26 cellular contexts compared by ENCODE assay signal in genomic region chr2:74244286-74244685, GRCh38.
"Had no signal": no experiment of that assay in that cellular context is flagged by ENCODE, and none has a peak within 500 bp of the region (broad histone marks: within the 10 kb centered on the region; RNA-seq: fewer than 3 reads in every experiment).

No MANE protein-coding gene starts in this region.

- FAIRE-seq: pancreas, small intestine, urothelium cell line had no signal

- H3K27me3 ChIP-seq: neutrophil, pancreas, sigmoid colon, stomach, thyroid gland, tibial nerve, upper lobe of left lung, vagina had no signal

- H3K4me3 ChIP-seq: pancreas, prostate gland, sigmoid colon, stomach, thoracic aorta, thyroid gland, tibial nerve, upper lobe of left lung, vagina had no signal

- ATAC-seq: naive thymus-derived CD8-positive, alpha-beta T cell; natural killer cell treated with Interleukin-12 subunit alpha and Interleukin-12 subunit beta and Interleukin-15 and Interleukin-18, amount 100 ng/mL, for 72 hours; pancreas; right cardiac atrium; stimulated activated effector memory CD8-positive, alpha-beta T cell treated with anti-CD3 and anti-CD28 coated beads, Interleukin-12 subunit alpha, Interleukin-12 subunit beta, amount 100 ng/mL, for 72 hours; stimulated activated naive B cell treated with anti-CD40 and anti-IgM and Interleukin-4, amounts not matched to agents 10 μg/mL and 1 μg/mL and 100 μg/mL, for 72 hours had no signal

- H3K27ac ChIP-seq: neutrophil, pancreas, prostate gland, sigmoid colon, stomach, thoracic aorta, thyroid gland, tibial nerve, upper lobe of left lung, vagina had no signal

- H3K4me1 ChIP-seq: pancreas, prostate gland, sigmoid colon, stomach, thyroid gland, tibial nerve, upper lobe of left lung, vagina had no signal

- DNase-seq: naive B cell; naive thymus-derived CD8-positive, alpha-beta T cell; nephron progenitor cell; nucleus accumbens; pancreas; right cardiac atrium; sigmoid colon; small intestine; stimulated activated CD4-positive, alpha-beta T cell treated with anti-CD3 and anti-CD28 coated beads, Interleukin-15, amount 100 ng/mL, for 24 hours; stimulated activated CD4-positive, alpha-beta T cell treated with anti-CD3 and anti-CD28 coated beads, Interleukin-2, amount 100 ng/mL, for 24 hours; stimulated activated CD4-positive, alpha-beta T cell treated with anti-CD3 and anti-CD28 coated beads, Interleukin-2, amount 100 ng/mL, for 48 hours; stimulated activated CD4-positive, alpha-beta T cell treated with anti-CD3 and anti-CD28 coated beads, Interleukin-4, amount 100 ng/mL, for 24 hours; stimulated activated naive B cell treated with anti-CD40 and anti-IgM and Interleukin-4, amounts not matched to agents 10 μg/mL and 1 μg/mL and 100 μg/mL, for 72 hours; stimulated activated naive CD4-positive, alpha-beta T cell treated with Interleukin-2 at 50 U/mL for 16 hours; stomach; thyroid gland; trophoblast cell; upper lobe of left lung had no signal

- H3K9me3 ChIP-seq: neutrophil, pancreas, prostate gland, sigmoid colon, stomach, thoracic aorta, thyroid gland, tibial nerve, upper lobe of left lung, vagina had no signal

- H3K36me3 ChIP-seq: neutrophil, pancreas, prostate gland, sigmoid colon, stomach, thoracic aorta, vagina had no signal
